In genomic region chr16:19859603-19860002, GRCh38 we compare ENCODE assay signal across 24 cellular contexts. TPM values are rescaled to one million over a fixed set of nuclear protein-coding genes. Genes with fewer than 3 reads are reported as not detected.
DNase-seq lines count a peak whose midpoint lies in the region; ATAC-seq and TF ChIP-seq lines count a peak whose summit lies in the region.
"Had no signal": no experiment of that assay in that cellular context is flagged by ENCODE, and none has a peak within 500 bp of the region (broad histone marks: within the 10 kb centered on the region; RNA-seq: fewer than 3 reads in every experiment).

No MANE protein-coding gene starts in this region.

- H4K20me1 ChIP-seq in hepatocyte (ENCODE audit: insufficient read depth, poor library complexity, severe bottlenecking) = no peaks in the 10 kb centered on the region
- peaks cover 6% of the 10 kb centered on the region for H4K20me1 ChIP-seq in neural progenitor cell (ENCODE audit: low read depth)
- H4K20me1 ChIP-seq in PC-9 (ENCODE audit: insufficient read depth) = no peaks in the 10 kb centered on the region

- peaks cover 78% of the 10 kb centered on the region for H3K4me1 Mint-ChIP-seq in neural progenitor cell
- H3K4me1 Mint-ChIP-seq: activated naive CD8-positive, alpha-beta T cell treated with anti-CD3 and anti-CD28 coated beads, Interleukin-2, amount 50 U/mL, for 24 hours; CD4-positive, CD25-positive, alpha-beta regulatory T cell; memory B cell had no signal

- peak overlapping the region; percentile 42 for H3K27ac ChIP-seq in VCaP
- H3K27ac ChIP-seq in hepatocyte = peak overlapping the region; percentile 65
- peak overlapping the region; percentile 90 for H3K27ac ChIP-seq in neural progenitor cell
- peak overlapping the region; percentile 81 to 82 (median 81) for H3K27ac ChIP-seq in thyroid gland
- no peak overlapping the region for H3K27ac ChIP-seq in PC-9
- H3K27ac ChIP-seq: brain microvascular endothelial cell, esophagus squamous epithelium, right lobe of liver had no signal

- H3K36me3 Mint-ChIP-seq in neural progenitor cell = peaks cover 38% of the 10 kb centered on the region
- H3K36me3 Mint-ChIP-seq: CD4-positive, CD25-positive, alpha-beta regulatory T cell; memory B cell had no signal

- POLR2A ChIA-PET in PC-9 (lab: Charles Lee; ENCODE audit: unreplicated experiment) = interaction anchor here (0.6 kb wide), 1 partner anchor 94 kb away, joined by 4 read pairs; no protein-coding TSS in a partner anchor

- intact Hi-C loops in thyroid gland (cut with DNase I) (no loop called here), PC-9 (cut with micrococcal nuclease; ENCODE audit: unreplicated experiment) (no loop called here)

- H3K4me3 ChIP-seq in hepatocyte = no peak overlapping the region
- H3K4me3 ChIP-seq in neural progenitor cell = peak overlapping the region; percentile 40
- H3K4me3 ChIP-seq in thyroid gland (replicated peaks in 1 of 3) = no peak overlapping the region
- H3K4me3 ChIP-seq in PC-9 = no peak overlapping the region
- H3K4me3 ChIP-seq: esophagus squamous epithelium, ovary, right lobe of liver, SJSA1 had no signal

- 96% methylated on average over 4 of the region's 4 CpGs for WGBS in hepatocyte (ENCODE audit: low lambda C conversion rate, missing lambda C conversion rate)
- 91 to 92% methylated on average over 4 of the region's 4 CpGs for WGBS in thyroid gland, 2 donors

- ATAC-seq in GM18505 (IDR thresholded peaks at IDR 0.05; ENCODE audit: unreplicated experiment) = no peak
- ATAC-seq: activated naive CD8-positive, alpha-beta T cell treated with anti-CD3 and anti-CD28 coated beads, Interleukin-2, amount 50 U/mL, for 24 hours; right lobe of liver had no signal

- peak overlapping the region; percentile 99 for H3K27ac Mint-ChIP-seq in neural progenitor cell
- H3K27ac Mint-ChIP-seq: activated naive CD8-positive, alpha-beta T cell treated with anti-CD3 and anti-CD28 coated beads, Interleukin-2, amount 50 U/mL, for 24 hours; CD4-positive, CD25-positive, alpha-beta regulatory T cell; memory B cell had no signal

- H3K9me3 ChIP-seq in hepatocyte (ENCODE audit: low read depth) (no peaks in the 10 kb centered on the region), neural progenitor cell (ENCODE audit: low read depth) (no peaks in the 10 kb centered on the region), thyroid gland (no peaks in the 10 kb centered on the region), PC-9 (ENCODE audit: insufficient read depth, low read depth) (no peaks in the 10 kb centered on the region)
- H3K9me3 ChIP-seq: esophagus squamous epithelium, ovary, right lobe of liver, SJSA1 had no signal

- TF ChIP-seq POLR2A in thyroid gland (IDR thresholded peaks at IDR 0.05) (no peak), GM18505 (IDR thresholded peaks at IDR 0.05; ENCODE audit: borderline replicate concordance, extremely low read depth, insufficient read depth, insufficient read length) (no peak)

- CTCF ChIA-PET in PC-9 (lab: Charles Lee) = no interaction called here

- H3K36me3 ChIP-seq in hepatocyte (replicated peaks; ENCODE audit: insufficient read depth, low read depth) (no peaks in the 10 kb centered on the region), neural progenitor cell (no peaks in the 10 kb centered on the region), thyroid gland (peaks cover 0 to 6% of the 10 kb centered on the region in 2 donors), PC-9 (ENCODE audit: low read depth) (no peaks in the 10 kb centered on the region)
- H3K36me3 ChIP-seq: ovary, right lobe of liver had no signal

- no peak overlapping the region for H3K9ac ChIP-seq in neural progenitor cell

- peak overlapping the region; percentile 80 for H3K4me3 Mint-ChIP-seq in neural progenitor cell
- H3K4me3 Mint-ChIP-seq: activated naive CD8-positive, alpha-beta T cell treated with anti-CD3 and anti-CD28 coated beads, Interleukin-2, amount 50 U/mL, for 24 hours; CD4-positive, CD25-positive, alpha-beta regulatory T cell; memory B cell; type B pancreatic cell had no signal

- TF ChIP-seq CTCF in VCaP (conservative IDR thresholded peaks at IDR 0.05) = no peak
- TF ChIP-seq CTCF in hepatocyte (IDR thresholded peaks at IDR 0.05; ENCODE audit: poor library complexity) = no peak
- no peak for TF ChIP-seq CTCF in neural progenitor cell (IDR thresholded peaks at IDR 0.05)
- TF ChIP-seq CTCF in thyroid gland (IDR thresholded peaks at IDR 0.05) = no peak
- no peak for TF ChIP-seq CTCF in PC-9 (conservative IDR thresholded peaks at IDR 0.05)

- DNase-seq in hepatocyte (ENCODE audit: low spot score) (no peak), neural progenitor cell (ENCODE audit: low spot score) (no peak), thyroid gland (no peak), PC-9 (no peak)
- no peak for DNase-seq in stimulated activated CD4-positive, alpha-beta T cell treated with anti-CD3 and anti-CD28 coated beads, Interleukin-4, amount 100 ng/mL, for 4 hours
- DNase-seq: activated CD8-positive, alpha-beta memory T cell treated with anti-CD3 and anti-CD28 coated beads for 24 hours; activated gamma-delta T cell treated with Interleukin-2 at 50 U/mL for 16 hours; activated naive CD8-positive, alpha-beta T cell treated with anti-CD3 and anti-CD28 coated beads, Interleukin-2, amount 50 U/mL, for 24 hours; activated T-cell treated with anti-CD3 and anti-CD28 coated beads, Interleukin-2, amount 50 U/mL, for 1 hour; brain microvascular endothelial cell; CD4-positive, CD25-positive, alpha-beta regulatory T cell; DMS 273 treated with DMSO at 0.1 percent for 48 hours; esophagus squamous epithelium; KG1; NCI-H1436 treated with DMSO at 0.1 percent for 48 hours; NCI-H524; NK-92 treated with Interleukin-12 subunit alpha and Interleukin-12 subunit beta, amount 100 ng/mL, for 24 hours; ovary; right lobe of liver had no signal

- H3K4me1 ChIP-seq in hepatocyte (ENCODE audit: insufficient read depth) = no peaks in the 10 kb centered on the region
- peaks cover 57% of the 10 kb centered on the region for H3K4me1 ChIP-seq in neural progenitor cell
- H3K4me1 ChIP-seq in thyroid gland = peaks cover 15 to 30% of the 10 kb centered on the region in 2 donors
- H3K4me1 ChIP-seq in PC-9 (replicated peaks; ENCODE audit: insufficient read depth) = no peaks in the 10 kb centered on the region
- H3K4me1 ChIP-seq: right lobe of liver had no signal

- no TSS peak for BruUV-seq in PC-9 (replicated peaks; lab: Mats Ljungman, UMichigan)

- no peaks in the 10 kb centered on the region for H3K9me2 ChIP-seq in hepatocyte (replicated peaks; ENCODE audit: insufficient read depth)
- H3K9me2 ChIP-seq in PC-9 (ENCODE audit: insufficient read depth) = no peaks in the 10 kb centered on the region

- no peaks in the 10 kb centered on the region for H3K79me2 ChIP-seq in hepatocyte
- H3K79me2 ChIP-seq in neural progenitor cell (ENCODE audit: low read depth) = peaks cover 48% of the 10 kb centered on the region
- H3K79me2 ChIP-seq in PC-9 (ENCODE audit: low read depth) = no peaks in the 10 kb centered on the region

- H2AFZ ChIP-seq in hepatocyte (no peak overlapping the region), neural progenitor cell (replicated peaks) (no peak overlapping the region), PC-9 (no peak overlapping the region)

- no peaks in the 10 kb centered on the region for H3K9me3 Mint-ChIP-seq in neural progenitor cell
- H3K9me3 Mint-ChIP-seq: activated naive CD8-positive, alpha-beta T cell treated with anti-CD3 and anti-CD28 coated beads, Interleukin-2, amount 50 U/mL, for 24 hours; CD4-positive, CD25-positive, alpha-beta regulatory T cell; memory B cell; type B pancreatic cell had no signal

- H3F3A ChIP-seq in neural progenitor cell (ENCODE audit: low read depth) = peaks cover 73% of the 10 kb centered on the region
- no peaks in the 10 kb centered on the region; the same call in 1 of the 2 replicates for H3F3A ChIP-seq in PC-9 (ENCODE audit: insufficient read depth, low read depth)

- H3K4me2 ChIP-seq in hepatocyte (no peak overlapping the region), neural progenitor cell (peak overlapping the region; percentile 75), PC-9 (no peak overlapping the region)

- peaks cover under 1% of the 10 kb centered on the region for H3K27me3 Mint-ChIP-seq in neural progenitor cell (ENCODE audit: insufficient read depth, low read depth)
- H3K27me3 Mint-ChIP-seq: activated naive CD8-positive, alpha-beta T cell treated with anti-CD3 and anti-CD28 coated beads, Interleukin-2, amount 50 U/mL, for 24 hours; CD4-positive, CD25-positive, alpha-beta regulatory T cell; type B pancreatic cell had no signal

- H3K27me3 ChIP-seq in hepatocyte (no peaks in the 10 kb centered on the region), neural progenitor cell (no peaks in the 10 kb centered on the region), thyroid gland (no peaks in the 10 kb centered on the region), PC-9 (ENCODE audit: insufficient read depth, low read depth) (no peaks in the 10 kb centered on the region)
- H3K27me3 ChIP-seq: brain microvascular endothelial cell, esophagus squamous epithelium, ovary, right lobe of liver, SJSA1 had no signal

RNA-seq across cellular contexts. Expression of gene GPRC5B, which starts 25.0 kb away (rescaled TPM):
- total RNA-seq in hepatocyte = 34.1 and 36.2 TPM in 2 replicates
- polyA plus RNA-seq in hepatocyte = 63.4 and 73.1 TPM in 2 replicates
- total RNA-seq in neural progenitor cell (ENCODE audit: low replicate concordance) = 21.1 and 32.2 TPM in 2 replicates
- 10 to 100 TPM; 19.9 to 34.1 (median 27.7) TPM for total RNA-seq in thyroid gland
- 62.0 and 70.2 TPM in 2 replicates for total RNA-seq in PC-9 (2021)
